8 cellular contexts compared by ENCODE assay signal in genomic region chr9:63816742-63817621, GRCh38.
DNase-seq lines count a peak whose midpoint lies in the region; ATAC-seq and TF ChIP-seq lines count a peak whose summit lies in the region.

No MANE protein-coding gene starts in this region.

- H3K27ac ChIP-seq in A673 (ENCODE audit: low read depth, low read length, poor library complexity, severe bottlenecking) (no peak overlapping the region), epithelial cell of prostate (no peak overlapping the region), mucosa of rectum (ENCODE audit: low read depth in 2 of 2, low read length in 2 of 2) (peak overlapping the region in 1 of 2 donors; percentile 41)

- H3K27me3 ChIP-seq in A673 (replicated peaks; ENCODE audit: insufficient read depth, low read depth, low read length, poor library complexity) (peaks cover 13% of the 10 kb centered on the region), mucosa of rectum (ENCODE audit: control insufficient read depth in 2 of 2, insufficient read depth in 2 of 2, low read length in 2 of 2) (peaks cover 7 to 11% of the 10 kb centered on the region in 2 donors)

- intact Hi-C loops in A673 (cut with micrococcal nuclease; ENCODE audit: unreplicated experiment), result no loop called here

- CTCF ChIA-PET in A673 (lab: Charles Lee), result no interaction called here

- peak; percentile 57 for ATAC-seq in GM19328 (IDR thresholded peaks at IDR 0.05; ENCODE audit: unreplicated experiment)
- peak; percentile 69 for ATAC-seq in HG03460 (IDR thresholded peaks at IDR 0.05; ENCODE audit: unreplicated experiment)

- POLR2A ChIA-PET in A673 (lab: Charles Lee; ENCODE audit: low non-redundant PET), result no interaction called here

- H3K36me3 ChIP-seq in A673 (ENCODE audit: insufficient read depth, low read length, poor library complexity, severe bottlenecking) (no peaks in the 10 kb centered on the region), mucosa of rectum (ENCODE audit: control insufficient read depth in 2 of 2, insufficient read depth in 2 of 2, low read length in 2 of 2) (no peaks in the 10 kb centered on the region)

- H3K9me3 ChIP-seq in A673 (ENCODE audit: low read depth, low read length, poor library complexity, severe bottlenecking) (peaks cover 7% of the 10 kb centered on the region), mucosa of rectum (ENCODE audit: control insufficient read depth in 2 of 2, low read length in 2 of 2) (peaks cover 0 to 3% of the 10 kb centered on the region in 2 donors)

- BruUV-seq in A673 (replicated peaks; lab: Mats Ljungman, UMichigan), result TSS peak; percentile 63

- TF ChIP-seq CTCF in A673 (conservative IDR thresholded peaks at IDR 0.05; ENCODE audit: low read depth, low read length), result no peak

- DNase-seq in A673 (ENCODE audit: low spot score) (peak; percentile 52), epithelial cell of prostate (ENCODE audit: low read depth, low spot score) (peak; percentile 85), HUDEP-2 (lab: John Stamatoyannopoulos, UW; ENCODE audit: unreplicated experiment in 76 of 76) (no peak)
- peak; percentile 47 for DNase-seq in activated CD8-positive, alpha-beta memory T cell treated with anti-CD3 and anti-CD28 coated beads for 4 hours (ENCODE audit: low read depth in 2 of 2)
- DNase-seq in stimulated activated CD8-positive, alpha-beta memory T cell treated with anti-CD3 and anti-CD28 coated beads, Interleukin-7, amount 100 ng/mL, for 1 hour (ENCODE audit: low read depth in 2 of 2), result peak; percentile 36 to 52

- peak overlapping the region in 1 of 2 donors; percentile 5 for H3K9ac ChIP-seq in mucosa of rectum (ENCODE audit: low read depth in 1 of 2, low read length in 2 of 2)

- H3K4me3 ChIP-seq in A673 (ENCODE audit: low read depth, low read length, poor library complexity, severe bottlenecking) (no peak overlapping the region), mucosa of rectum (ENCODE audit: low read length in 2 of 2) (peak overlapping the region; percentile 53 to 69)

- H3K4me1 ChIP-seq in A673 (ENCODE audit: insufficient read depth, low read length, poor library complexity, severe bottlenecking) (no peaks in the 10 kb centered on the region), mucosa of rectum (ENCODE audit: control insufficient read depth in 2 of 2, insufficient read depth in 2 of 2, low read length in 2 of 2) (peaks cover 0 to 4% of the 10 kb centered on the region in 2 donors)

Comparison
In these comparisons a context has a peak if more than half of its experiments do, and no peak if none do; other contexts are left out.
1. DNase-seq: peak in A673 (single experiment), activated CD8-positive, alpha-beta memory T cell treated with anti-CD3 and anti-CD28 coated beads for 4 hours (2 of 2), epithelial cell of prostate (single experiment) and stimulated activated CD8-positive, alpha-beta memory T cell treated with anti-CD3 and anti-CD28 coated beads, Interleukin-7, amount 100 ng/mL, for 1 hour (2 of 2); none in HUDEP-2 (0 of 76).